In genomic region chr1:228174482-228175315, GRCh38 we compare ENCODE assay signal across 9 cellular contexts. TPM values are rescaled to one million over a fixed set of nuclear protein-coding genes. Genes with fewer than 3 reads are reported as not detected.
DNase-seq lines count a peak whose midpoint lies in the region; ATAC-seq, FAIRE-seq and TF ChIP-seq lines count a peak whose summit lies in the region.
"Had no signal": no experiment of that assay in that cellular context is flagged by ENCODE, and none has a peak within 500 bp of the region (broad histone marks: within the 10 kb centered on the region; RNA-seq: fewer than 3 reads in every experiment).

No MANE protein-coding gene starts in this region.

- DNase-seq in stimulated activated naive CD8-positive, alpha-beta T cell treated with anti-CD3 and anti-CD28 coated beads, Interleukin-15, amount 100 ng/mL, for 72 hours: peak in 1 of 2 donors; percentile 37
- no peak for DNase-seq in stimulated activated naive CD8-positive, alpha-beta T cell treated with anti-CD3 and anti-CD28 coated beads, Interleukin-15, Interleukin-2, amounts not matched to agents 100 U/mL and 50 U/mL, for 24 hours
- DNase-seq in SK-N-SH (peak; percentile 74), glutamatergic neuron (peak; percentile 19), urothelium cell line (ENCODE audit: low spot score) (peak; percentile 36), dedifferentiated amniotic fluid mesenchymal stem cell (ENCODE audit: extremely low spot score) (no peak), LoVo (ENCODE audit: low spot score) (no peak), H54 (ENCODE audit: insufficient read length, low spot score) (no peak)
- DNase-seq: NCI-H510A had no signal

- no peak overlapping the region for H3K4me3 Mint-ChIP-seq in stimulated activated naive CD8-positive, alpha-beta T cell treated with anti-CD3 and anti-CD28 coated beads, Interleukin-15, amount 100 ng/mL, for 72 hours
- H3K4me3 Mint-ChIP-seq in glutamatergic neuron (ENCODE audit: unreplicated experiment): no peak overlapping the region

- H2AFZ ChIP-seq in SK-N-SH (ENCODE audit: low read depth): no peak overlapping the region

- FAIRE-seq in urothelium cell line (lab: Jason Lieb, UNC) (no peak), H54 (lab: Jason Lieb, UNC) (no peak)

- H3K4me2 ChIP-seq in SK-N-SH: no peak overlapping the region

- no peak for TF ChIP-seq EP300 in SK-N-SH (IDR thresholded peaks at IDR 0.05; ENCODE audit: borderline replicate concordance in 1 of 2, low read depth in 1 of 2, low read length in 1 of 2)

- H3K36me3 ChIP-seq in SK-N-SH (replicated peaks in 1 of 2; ENCODE audit: control insufficient read depth in 1 of 2, insufficient read depth in 2 of 2, low read length in 1 of 2): peaks cover 0 to 2% of the 10 kb centered on the region in 2 experiments

- peaks cover 4% of the 10 kb centered on the region; the same call in 1 of the 2 replicates for H3K79me2 ChIP-seq in SK-N-SH (ENCODE audit: insufficient read depth)

- no peak overlapping the region; a peak in 1 of 4 replicates for H3K27ac ChIP-seq in SK-N-SH (ENCODE audit: low read depth in 2 of 2, low read length in 1 of 2)

- H3K27me3 Mint-ChIP-seq in stimulated activated naive CD8-positive, alpha-beta T cell treated with anti-CD3 and anti-CD28 coated beads, Interleukin-15, amount 100 ng/mL, for 72 hours: no peaks in the 10 kb centered on the region
- peaks cover 3% of the 10 kb centered on the region for H3K27me3 Mint-ChIP-seq in glutamatergic neuron (ENCODE audit: unreplicated experiment)

- CTCF ChIA-PET in SK-N-SH (lab: Yijun Ruan, JAX): interaction anchor here (0.9 to 1.2 kb wide), 3 partner anchors 9 to 44 kb away, joined by 3 to 4 read pairs (median 3); partner anchors contain the start of gene IBA57

- H3K9me3 ChIP-seq in SK-N-SH: no peaks in the 10 kb centered on the region

- ATAC-seq in stimulated activated naive CD8-positive, alpha-beta T cell treated with anti-CD3 and anti-CD28 coated beads, Interleukin-15, amount 100 ng/mL, for 72 hours: peak; percentile 14
- ATAC-seq in stimulated activated naive CD8-positive, alpha-beta T cell treated with anti-CD3 and anti-CD28 coated beads, Interleukin-15, Interleukin-2, amounts not matched to agents 100 U/mL and 50 U/mL, for 24 hours: no peak

- TF ChIP-seq RAD21 in SK-N-SH (IDR thresholded peaks at IDR 0.05; ENCODE audit: low read length): no peak

- no peaks in the 10 kb centered on the region for H3K27me3 ChIP-seq in SK-N-SH (ENCODE audit: insufficient read depth)

- no peak for TF ChIP-seq POLR2A in H54 (IDR thresholded peaks at IDR 0.05; ENCODE audit: low read depth, low read length)

- peaks cover 5% of the 10 kb centered on the region for H3F3A ChIP-seq in SK-N-SH (replicated peaks; ENCODE audit: insufficient read depth)

- no peak for TF ChIP-seq CTCF in SK-N-SH (IDR thresholded peaks at IDR 0.05)
- TF ChIP-seq CTCF in glutamatergic neuron (IDR thresholded peaks at IDR 0.05; ENCODE audit: partially characterized antibody, unreplicated experiment): no peak

- H3K27ac Mint-ChIP-seq in stimulated activated naive CD8-positive, alpha-beta T cell treated with anti-CD3 and anti-CD28 coated beads, Interleukin-15, amount 100 ng/mL, for 72 hours: no peak overlapping the region
- no peak overlapping the region for H3K27ac Mint-ChIP-seq in glutamatergic neuron (ENCODE audit: unreplicated experiment)

- no peaks in the 10 kb centered on the region for H3K9me3 Mint-ChIP-seq in stimulated activated naive CD8-positive, alpha-beta T cell treated with anti-CD3 and anti-CD28 coated beads, Interleukin-15, amount 100 ng/mL, for 72 hours
- H3K9me3 Mint-ChIP-seq in glutamatergic neuron (ENCODE audit: unreplicated experiment): peaks cover 2% of the 10 kb centered on the region

- H3K9ac ChIP-seq in SK-N-SH: no peak overlapping the region

- peaks cover 0 to 6% of the 10 kb centered on the region in 2 experiments; a peak in 1 of 4 replicates for H3K4me1 ChIP-seq in SK-N-SH (ENCODE audit: control insufficient read depth in 1 of 2, insufficient read depth in 2 of 2, low read depth in 1 of 2, low read length in 1 of 2)

- POLR2A ChIA-PET in SK-N-SH (lab: Yijun Ruan, JAX): no interaction called here

- no peaks in the 10 kb centered on the region for H3K9me2 ChIP-seq in SK-N-SH

- H4K20me1 ChIP-seq in SK-N-SH (ENCODE audit: insufficient read depth): no peaks in the 10 kb centered on the region

- 100% methylated on average over 11 of the region's 52 CpGs for WGBS in SK-N-SH (ENCODE audit: low lambda C conversion rate)

- peaks cover 12% of the 10 kb centered on the region for H3K4me1 Mint-ChIP-seq in stimulated activated naive CD8-positive, alpha-beta T cell treated with anti-CD3 and anti-CD28 coated beads, Interleukin-15, amount 100 ng/mL, for 72 hours
- peaks cover 5% of the 10 kb centered on the region for H3K4me1 Mint-ChIP-seq in glutamatergic neuron (ENCODE audit: low read depth, unreplicated experiment)

- no peak overlapping the region for H3K4me3 ChIP-seq in SK-N-SH (ENCODE audit: low read depth in 2 of 2, low read length in 1 of 2)

- no peaks in the 10 kb centered on the region for H3K36me3 Mint-ChIP-seq in glutamatergic neuron (ENCODE audit: unreplicated experiment)

TF ChIP-seq in SK-N-SH, 30 proteins besides CTCF, POLR2A, EP300 and RAD21 (continues in another document):
- no peak for TF ChIP-seq GATA2 (CRISPR knock-in tag; IDR thresholded peaks at IDR 0.05)
- TF ChIP-seq ZBTB33 (IDR thresholded peaks at IDR 0.05; ENCODE audit: borderline replicate concordance, low read depth): no peak
- no peak for TF ChIP-seq PBX3 (IDR thresholded peaks at IDR 0.05)
- TF ChIP-seq POLR2AphosphoS5 (IDR thresholded peaks at IDR 0.05; ENCODE audit: low read depth, low read length): no peak
- no peak for TF ChIP-seq ELF1 (IDR thresholded peaks at IDR 0.05)
- TF ChIP-seq NRF1 (IDR thresholded peaks at IDR 0.05; ENCODE audit: low read depth, low read length): no peak
- TF ChIP-seq MAX (IDR thresholded peaks at IDR 0.05; ENCODE audit: low read depth): no peak
- TF ChIP-seq MEF2A (IDR thresholded peaks at IDR 0.05; ENCODE audit: borderline replicate concordance, low read depth): no peak

RNA-seq across cellular contexts. Expression of gene IBA57, which starts 9.1 kb away (rescaled TPM):
- 1.8 TPM in 2 replicates for polyA plus RNA-seq in SK-N-SH (2012; rRNA removed)
- 0.86 and 1.1 TPM in 2 replicates for polyA plus RNA-seq in SK-N-SH (2012; cell fraction: cytosol; rRNA removed)
- polyA plus RNA-seq in SK-N-SH (2012; cell fraction: nucleus; rRNA removed): 4.4 TPM in 2 replicates
- total RNA-seq in glutamatergic neuron (ENCODE audit: unreplicated experiment): 7.7 TPM

RNA-seq across cellular contexts. Expression of gene GJC2, which starts 25.0 kb away (rescaled TPM):
- polyA plus RNA-seq in SK-N-SH (2012; rRNA removed): 0.92 and 0.97 TPM in 2 replicates
- 0.50 and 0.69 TPM in 2 replicates for polyA plus RNA-seq in SK-N-SH (2012; cell fraction: cytosol; rRNA removed)
- polyA plus RNA-seq in SK-N-SH (2012; cell fraction: nucleus; rRNA removed): 2.1 and 2.9 TPM in 2 replicates
- total RNA-seq in glutamatergic neuron (ENCODE audit: unreplicated experiment): 3.0 TPM

RNA-seq across cellular contexts. Expression of gene OBSCN, which starts 33.1 kb away (rescaled TPM):
- polyA plus RNA-seq in SK-N-SH (2012; rRNA removed): 3.4 and 4.0 TPM in 2 replicates
- 2.1 and 2.5 TPM in 2 replicates for polyA plus RNA-seq in SK-N-SH (2012; cell fraction: cytosol; rRNA removed)
- polyA plus RNA-seq in SK-N-SH (2012; cell fraction: nucleus; rRNA removed): 33.5 and 41.3 TPM in 2 replicates
- total RNA-seq in glutamatergic neuron (ENCODE audit: unreplicated experiment): 25.7 TPM

RNA-seq across cellular contexts. Expression of gene GUK1, which starts 34.6 kb away (rescaled TPM):
- polyA plus RNA-seq in SK-N-SH (2012; rRNA removed): 717 and 742 TPM in 2 replicates
- polyA plus RNA-seq in SK-N-SH (2012; cell fraction: cytosol; rRNA removed): 457 and 681 TPM in 2 replicates
- polyA plus RNA-seq in SK-N-SH (2012; cell fraction: nucleus; rRNA removed): 521 and 537 TPM in 2 replicates
- 128 TPM for total RNA-seq in glutamatergic neuron (ENCODE audit: unreplicated experiment)

Comparison
In these comparisons a context has a peak if more than half of its experiments do, and no peak if none do; other contexts are left out.
1. DNase-seq: peak in SK-N-SH (single experiment), glutamatergic neuron (single experiment) and urothelium cell line (single experiment); none in stimulated activated naive CD8-positive, alpha-beta T cell treated with anti-CD3 and anti-CD28 coated beads, Interleukin-15, Interleukin-2, amounts not matched to agents 100 U/mL and 50 U/mL, for 24 hours (single experiment), dedifferentiated amniotic fluid mesenchymal stem cell (single experiment), LoVo (single experiment) and H54 (single experiment).